Comparison of ENCODE assay signal across 1 cellular context in genomic region chr10:79128241-79128922, GRCh38.
TF ChIP-seq lines count a peak whose summit lies in the region.

No MANE protein-coding gene starts in this region.

TF ChIP-seq in IMR-90, 13 proteins besides CTCF, POLR2A, EP300 and RAD21 (continued from another document):
- TF ChIP-seq USF2 (IDR thresholded peaks at IDR 0.05; ENCODE audit: low read depth, low read length) (no peak), NFE2L2 (IDR thresholded peaks at IDR 0.05; ENCODE audit: low read depth, low read length) (no peak), MAFK (IDR thresholded peaks at IDR 0.05; ENCODE audit: low read depth, low read length) (no peak)
